In the genomic region with DNA sequence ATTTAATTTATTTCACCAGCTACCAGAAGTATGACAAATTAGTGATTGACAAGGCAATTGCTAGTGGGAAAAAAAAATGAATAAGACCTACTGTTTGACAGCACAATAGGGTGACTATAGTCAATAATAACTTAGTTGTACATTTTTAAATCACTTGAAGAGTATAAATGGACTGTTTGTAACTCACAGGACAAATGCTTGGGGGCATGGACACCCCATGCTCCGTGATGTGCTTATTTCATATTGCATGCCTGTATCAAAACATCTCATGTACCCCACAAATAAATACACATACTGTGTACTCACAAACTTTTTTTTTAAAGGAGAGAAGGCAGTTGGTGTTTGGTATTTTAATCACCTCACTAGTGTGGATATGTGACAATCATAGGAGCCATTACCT, we compare ENCODE assay signal across 30 cellular contexts.
"Had no signal": no experiment of that assay in that cellular context is flagged by ENCODE, and none has a peak within 500 bp of the region (broad histone marks: within the 10 kb centered on the region; RNA-seq: fewer than 3 reads in every experiment).

No MANE protein-coding gene starts in this region.

- H3K9me3 ChIP-seq: ovary, psoas muscle, right lobe of liver, sigmoid colon, thoracic aorta, thyroid gland, tibial nerve, upper lobe of left lung, vagina had no signal

- H3K4me2 ChIP-seq: neural progenitor cell, smooth muscle cell had no signal

- H3K27ac ChIP-seq: neural progenitor cell, ovary, parathyroid adenoma, psoas muscle, right lobe of liver, sigmoid colon, spleen, thoracic aorta, thyroid gland, tibial nerve, upper lobe of left lung, vagina had no signal

- H3K27me3 ChIP-seq: neural progenitor cell, ovary, right lobe of liver, sigmoid colon, spleen, thyroid gland, tibial nerve, upper lobe of left lung, vagina had no signal

- DNase-seq: naive thymus-derived CD8-positive, alpha-beta T cell; nephron progenitor cell; occipital lobe; ovary; posterior cingulate gyrus; psoas muscle; right cardiac atrium; right lobe of liver; sigmoid colon; spleen; stimulated activated CD4-positive, alpha-beta T cell treated with anti-CD3 and anti-CD28 coated beads, Interleukin-12 subunit alpha, Interleukin-12 subunit beta, amount 100 ng/mL, for 4 hours; stimulated activated CD4-positive, alpha-beta T cell treated with anti-CD3 and anti-CD28 coated beads, Interleukin-1b, Interleukin-23, amount 100 ng/mL, for 48 hours; stimulated activated CD4-positive, alpha-beta T cell treated with anti-CD3 and anti-CD28 coated beads, Interleukin-4, amount 100 ng/mL, for 1 hour; stimulated activated CD4-positive, alpha-beta T cell treated with anti-CD3 and anti-CD28 coated beads, Interleukin-4, amount 100 ng/mL, for 4 hours; stimulated activated CD8-positive, alpha-beta memory T cell treated with anti-CD3 and anti-CD28 coated beads, Interleukin-4, amount 100 ng/mL, for 48 hours; stimulated activated naive CD4-positive, alpha-beta T cell; stimulated activated naive CD8-positive, alpha-beta T cell treated with anti-CD3 and anti-CD28 coated beads, Interleukin-15, amount 100 ng/mL, for 72 hours; stimulated activated naive CD8-positive, alpha-beta T cell treated with anti-CD3 and anti-CD28 coated beads, Interleukin-15, Interleukin-2, amounts not matched to agents 100 U/mL and 50 U/mL, for 24 hours; substantia nigra; thyroid gland; trophoblast cell; upper lobe of left lung had no signal

- H3K4me3 ChIP-seq: neural progenitor cell, ovary, psoas muscle, right lobe of liver, sigmoid colon, smooth muscle cell, spleen, thoracic aorta, thyroid gland, tibial nerve, upper lobe of left lung, vagina had no signal

- H3K9ac ChIP-seq: neural progenitor cell, parathyroid adenoma had no signal

- H3K79me2 ChIP-seq: parathyroid adenoma had no signal

- H3K36me3 ChIP-seq: neural progenitor cell, ovary, right lobe of liver, sigmoid colon, spleen, thoracic aorta, thyroid gland, tibial nerve, upper lobe of left lung, vagina had no signal

- ATAC-seq: naive thymus-derived CD8-positive, alpha-beta T cell; natural killer cell treated with Interleukin-12 subunit alpha and Interleukin-12 subunit beta and Interleukin-15 and Interleukin-18, amount 100 ng/mL, for 72 hours; psoas muscle; right cardiac atrium; right lobe of liver; stimulated activated memory B cell treated with anti-CD40 and anti-IgM and Interleukin-4, amounts not matched to agents 10 μg/mL and 1 μg/mL and 100 μg/mL, for 72 hours; stimulated activated naive CD8-positive, alpha-beta T cell treated with anti-CD3 and anti-CD28 coated beads, Interleukin-15, amount 100 ng/mL, for 72 hours; stimulated activated naive CD8-positive, alpha-beta T cell treated with anti-CD3 and anti-CD28 coated beads, Interleukin-15, Interleukin-2, amounts not matched to agents 100 U/mL and 50 U/mL, for 24 hours had no signal

- H2AFZ ChIP-seq: neural progenitor cell, parathyroid adenoma had no signal
